8 cellular contexts compared by ENCODE assay signal in the genomic region with DNA sequence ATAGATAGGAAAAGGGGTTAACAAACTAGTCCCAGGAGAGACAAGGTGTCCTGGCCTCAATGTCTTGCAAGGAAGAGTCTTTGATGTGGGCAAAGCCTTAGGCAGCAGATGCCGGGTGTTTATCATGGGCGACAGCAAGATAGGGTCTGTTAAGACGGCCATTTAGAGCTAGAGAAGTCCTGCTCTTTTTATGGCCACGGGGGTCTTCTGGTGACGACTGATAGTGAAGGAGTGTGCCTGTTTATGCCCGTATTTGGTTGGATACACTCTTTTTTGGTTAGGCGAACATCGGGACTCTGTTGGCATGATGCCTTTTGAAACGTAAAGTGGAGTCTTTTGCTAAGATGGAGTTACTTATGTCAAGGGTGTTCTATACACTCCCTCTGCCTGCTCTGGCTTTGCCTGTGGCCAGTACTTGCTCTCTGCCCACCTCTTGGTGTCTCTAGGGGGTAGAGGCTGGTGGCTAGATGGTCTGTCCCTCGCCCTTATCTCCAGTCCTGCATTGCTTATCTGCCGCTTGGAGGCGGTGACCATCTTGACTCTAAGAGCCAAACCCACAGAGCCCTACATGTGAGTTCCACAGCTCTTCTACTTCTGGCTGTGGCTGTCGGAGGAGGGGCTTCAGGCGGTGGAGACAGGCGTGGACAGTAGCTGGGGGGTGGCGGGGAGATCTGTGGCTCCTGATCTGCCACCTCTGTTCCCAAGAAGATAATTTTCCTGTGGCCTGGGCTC. TPM values are rescaled to one million over a fixed set of nuclear protein-coding genes. Genes with fewer than 3 reads are reported as not detected.
DNase-seq lines count a peak whose midpoint lies in the region; ATAC-seq lines count a peak whose summit lies in the region.

No MANE protein-coding gene starts in this region.

- peak overlapping the region; percentile 99 for H3K27ac Mint-ChIP-seq in activated T-helper 17 cell treated with anti-CD3 and anti-CD28 coated beads, Interleukin-2, amount 50 U/mL, for 72 hours
- peak overlapping the region; percentile 94 to 98 (median 95) for H3K27ac Mint-ChIP-seq in immature natural killer cell

- peaks cover 19% of the 10 kb centered on the region for H3K4me1 Mint-ChIP-seq in activated T-helper 17 cell treated with anti-CD3 and anti-CD28 coated beads, Interleukin-2, amount 50 U/mL, for 72 hours
- peaks cover 27 to 28% of the 10 kb centered on the region in 2 donors for H3K4me1 Mint-ChIP-seq in immature natural killer cell

- H3K9me3 ChIP-seq in subcutaneous abdominal adipose tissue (ENCODE audit: control insufficient read depth in 5 of 5, low read length in 5 of 5), result no peaks in the 10 kb centered on the region

- H3K4me3 ChIP-seq in subcutaneous abdominal adipose tissue (ENCODE audit: low read depth in 1 of 5, low read length in 5 of 5), result peak overlapping the region; percentile 84 to 98 (median 94)

- peak overlapping the region; percentile 100 for H3K4me3 Mint-ChIP-seq in activated T-helper 17 cell treated with anti-CD3 and anti-CD28 coated beads, Interleukin-2, amount 50 U/mL, for 72 hours
- H3K4me3 Mint-ChIP-seq in immature natural killer cell, result peak overlapping the region; percentile 93 to 99 (median 99)

- H3K27ac ChIP-seq in subcutaneous abdominal adipose tissue (ENCODE audit: low read depth, low read length), result no peak overlapping the region

- H3K9ac ChIP-seq in subcutaneous abdominal adipose tissue (ENCODE audit: low read length in 5 of 5), result peak overlapping the region in 4 of 5 donors; percentile 81 to 92 (median 88)

- ATAC-seq in activated T-helper 17 cell treated with anti-CD3 and anti-CD28 coated beads, Interleukin-2, amount 50 U/mL, for 72 hours (replicated peaks), result no peak

- no peaks in the 10 kb centered on the region for H3K9me3 Mint-ChIP-seq in activated T-helper 17 cell treated with anti-CD3 and anti-CD28 coated beads, Interleukin-2, amount 50 U/mL, for 72 hours
- no peaks in the 10 kb centered on the region for H3K9me3 Mint-ChIP-seq in immature natural killer cell

- DNase-seq in NCI-H82 (lab: John Stamatoyannopoulos, UW), result peak; percentile 42
- no peak for DNase-seq in NCI-H82 treated with DMSO at 0.1 percent for 48 hours (lab: John Stamatoyannopoulos, UW; ENCODE audit: unreplicated experiment)
- DNase-seq in immature natural killer cell, result no peak
- DNase-seq in stimulated activated CD4-positive, alpha-beta T cell treated with anti-CD3 and anti-CD28 coated beads, Interleukin-15, amount 100 ng/mL, for 24 hours, result no peak
- DNase-seq in MV-4-11 (lab: John Stamatoyannopoulos, UW), result no peak
- no peak for DNase-seq in NCI-H1930 (lab: John Stamatoyannopoulos, UW)

- H3K36me3 ChIP-seq in subcutaneous abdominal adipose tissue (ENCODE audit: control insufficient read depth in 5 of 5, insufficient read depth in 5 of 5, low read length in 5 of 5), result no peaks in the 10 kb centered on the region

- no peaks in the 10 kb centered on the region for H3K27me3 Mint-ChIP-seq in activated T-helper 17 cell treated with anti-CD3 and anti-CD28 coated beads, Interleukin-2, amount 50 U/mL, for 72 hours
- H3K27me3 Mint-ChIP-seq in immature natural killer cell (ENCODE audit: low read depth in 3 of 3), result peaks cover 0 to 7% (median 6%) of the 10 kb centered on the region in 3 donors

- H3K27me3 ChIP-seq in subcutaneous abdominal adipose tissue (ENCODE audit: control insufficient read depth in 5 of 5, insufficient read depth in 4 of 5, low read length in 5 of 5), result peaks cover 0 to 3% (median 0%) of the 10 kb centered on the region in 5 donors

- H3K36me3 Mint-ChIP-seq in activated T-helper 17 cell treated with anti-CD3 and anti-CD28 coated beads, Interleukin-2, amount 50 U/mL, for 72 hours (ENCODE audit: low read depth), result peaks cover 6% of the 10 kb centered on the region
- peaks cover 0 to 4% (median 0%) of the 10 kb centered on the region in 3 donors for H3K36me3 Mint-ChIP-seq in immature natural killer cell

- peaks cover 6 to 23% (median 19%) of the 10 kb centered on the region in 5 donors for H3K4me1 ChIP-seq in subcutaneous abdominal adipose tissue (ENCODE audit: control insufficient read depth in 5 of 5, insufficient read depth in 5 of 5, low read length in 5 of 5)

RNA-seq across cellular contexts. Expression of a gene that starts 55.8 kb away (rescaled TPM):
- 10 to 100 TPM; 33.3 to 45.6 TPM for total RNA-seq in activated T-helper 17 cell treated with anti-CD3 and anti-CD28 coated beads, Interleukin-2, amount 50 U/mL, for 72 hours
- polyA plus RNA-seq in immature natural killer cell, result 10 to 100 TPM; 31.4 to 98.7 (median 68.1) TPM
